24 cellular contexts compared by ENCODE assay signal in genomic region chr6:148532698-148533097, GRCh38.
A peak's percentile ranks its signal among the peaks of the same experiment; 100 is the strongest.
DNase-seq lines count a peak whose midpoint lies in the region; ATAC-seq and TF ChIP-seq lines count a peak whose summit lies in the region.
"Had no signal": no experiment of that assay in that cellular context is flagged by ENCODE, and none has a peak within 500 bp of the region (broad histone marks: within the 10 kb centered on the region; RNA-seq: fewer than 3 reads in every experiment).

No MANE protein-coding gene starts in this region.

- dilution Hi-C loops in IMR-90 (cut with HindIII; ENCODE audit: low sequenced_read_pairs, unreplicated experiment): no loop called here

- TF ChIP-seq CTCF in IMR-90 (conservative IDR thresholded peaks at IDR 0.05; ENCODE audit: low read depth, low read length) (no peak), endothelial cell (IDR thresholded peaks at IDR 0.05; ENCODE audit: unreplicated experiment) (no peak), osteocyte (IDR thresholded peaks at IDR 0.05) (no peak), lower leg skin (IDR thresholded peaks at IDR 0.05) (no peak)

- DNase-seq in IMR-90 (no peak), endothelial cell (ENCODE audit: low spot score) (no peak), osteocyte (ENCODE audit: extremely low spot score, unreplicated experiment) (no peak), lower leg skin (ENCODE audit: low spot score in 2 of 2) (no peak), cerebellum (ENCODE audit: low spot score) (no peak)
- no peak for DNase-seq in activated naive CD4-positive, alpha-beta T cell treated with anti-CD3 and anti-CD28 coated beads, Interleukin-2, amount 10 ng/mL, durations not matched to agents 7 days and 5 days
- DNase-seq: Caco-2; CD8-positive, alpha-beta T cell; DMS79; EL; GDM1; H9; KBM-7; MV-4-11; NCI-H1105 treated with DMSO at 0.1 percent for 48 hours; NCI-H146; NCI-H1930; NCI-H2107; NCI-H524 treated with DMSO at 0.1 percent for 48 hours; NCI-H774; SK-N-SH had no signal

- no peaks in the 10 kb centered on the region for H3K9me3 ChIP-seq in IMR-90 (ENCODE audit: control insufficient read depth, insufficient read depth, low read length)
- H3K9me3 ChIP-seq: Caco-2, SK-N-SH had no signal

- no peaks in the 10 kb centered on the region for H3K27me3 ChIP-seq in IMR-90 (ENCODE audit: control insufficient read depth, insufficient read depth, low read length)

- H2AK5ac ChIP-seq in IMR-90 (ENCODE audit: low read depth, low read length): peak overlapping the region; percentile 93

- no peak overlapping the region for H3K56ac ChIP-seq in IMR-90 (ENCODE audit: extremely low read depth, insufficient read depth, low read length)

- peak overlapping the region; percentile 100; the same call in 1 of the 2 replicates for H3K27ac ChIP-seq in IMR-90 (ENCODE audit: insufficient read depth, low read length)
- H3K27ac ChIP-seq: C4-2B had no signal

- in situ Hi-C loops in IMR-90 (cut with MboI; ENCODE audit: low sequenced_read_pairs): no loop called here

- H2BK20ac ChIP-seq in IMR-90 (ENCODE audit: low read depth, low read length): peak overlapping the region; percentile 94; the same call in 1 of the 2 replicates

- H3K36me3 Mint-ChIP-seq in endothelial cell (ENCODE audit: low read depth, unreplicated experiment): peaks cover 77% of the 10 kb centered on the region
- H3K36me3 Mint-ChIP-seq in osteocyte (ENCODE audit: unreplicated experiment): peaks cover 52% of the 10 kb centered on the region
- H3K36me3 Mint-ChIP-seq in activated naive CD4-positive, alpha-beta T cell treated with anti-CD3 and anti-CD28 coated beads, Interleukin-2, amount 10 ng/mL, durations not matched to agents 7 days and 5 days: no peaks in the 10 kb centered on the region
- H3K36me3 Mint-ChIP-seq: CD8-positive, alpha-beta T cell had no signal

- peak overlapping the region; percentile 30 for H3K4me3 Mint-ChIP-seq in endothelial cell (ENCODE audit: unreplicated experiment)
- H3K4me3 Mint-ChIP-seq in osteocyte (ENCODE audit: unreplicated experiment): no peak overlapping the region
- H3K4me3 Mint-ChIP-seq in activated naive CD4-positive, alpha-beta T cell treated with anti-CD3 and anti-CD28 coated beads, Interleukin-2, amount 10 ng/mL, durations not matched to agents 7 days and 5 days: no peak overlapping the region
- H3K4me3 Mint-ChIP-seq: B cell; CD8-positive, alpha-beta T cell; H9 had no signal

- peaks cover 39% of the 10 kb centered on the region for H3K9me1 ChIP-seq in IMR-90 (ENCODE audit: insufficient read depth, low read length)

- no peak overlapping the region for H3K4me3 ChIP-seq in IMR-90 (ENCODE audit: insufficient read depth, low read depth, low read length)
- no peak overlapping the region for H3K4me3 ChIP-seq in lower leg skin (ENCODE audit: low read depth, poor library complexity, severe bottlenecking)

- no peak overlapping the region for H3K9ac ChIP-seq in IMR-90 (ENCODE audit: low read depth, low read length)

- H3K23ac ChIP-seq in IMR-90 (ENCODE audit: low read depth, low read length): peak overlapping the region; percentile 82; the same call in 1 of the 2 replicates

- H4K20me1 ChIP-seq in IMR-90 (ENCODE audit: insufficient read depth, low read length): no peaks in the 10 kb centered on the region

- H3K27me3 Mint-ChIP-seq in endothelial cell (ENCODE audit: unreplicated experiment) (peaks cover 8% of the 10 kb centered on the region), osteocyte (ENCODE audit: unreplicated experiment) (no peaks in the 10 kb centered on the region)
- H3K27me3 Mint-ChIP-seq in activated naive CD4-positive, alpha-beta T cell treated with anti-CD3 and anti-CD28 coated beads, Interleukin-2, amount 10 ng/mL, durations not matched to agents 7 days and 5 days: peaks cover 4% of the 10 kb centered on the region
- H3K27me3 Mint-ChIP-seq: B cell had no signal

- no peak overlapping the region for H2AK9ac ChIP-seq in IMR-90 (replicated peaks; ENCODE audit: low read depth, low read length, poor library complexity)

- peaks cover 16% of the 10 kb centered on the region for H3K4me1 Mint-ChIP-seq in endothelial cell (ENCODE audit: unreplicated experiment)
- peaks cover 22% of the 10 kb centered on the region for H3K4me1 Mint-ChIP-seq in osteocyte (ENCODE audit: unreplicated experiment)
- no peaks in the 10 kb centered on the region for H3K4me1 Mint-ChIP-seq in activated naive CD4-positive, alpha-beta T cell treated with anti-CD3 and anti-CD28 coated beads, Interleukin-2, amount 10 ng/mL, durations not matched to agents 7 days and 5 days

- peak overlapping the region; percentile 99 for H4K5ac ChIP-seq in IMR-90 (ENCODE audit: low read depth, low read length)

- peak overlapping the region; percentile 90 to 95; a peak in 2 of 4 replicates for H4K8ac ChIP-seq in IMR-90 (ENCODE audit: low read depth in 2 of 2, low read length in 2 of 2)

- H3K79me1 ChIP-seq in IMR-90 (ENCODE audit: low read depth in 1 of 2, low read length in 2 of 2): peaks cover 36 to 60% of the 10 kb centered on the region in 2 experiments

- no peak overlapping the region for H3K27ac Mint-ChIP-seq in endothelial cell (ENCODE audit: unreplicated experiment)
- H3K27ac Mint-ChIP-seq in osteocyte (ENCODE audit: unreplicated experiment): peak overlapping the region; percentile 99
- no peak overlapping the region for H3K27ac Mint-ChIP-seq in activated naive CD4-positive, alpha-beta T cell treated with anti-CD3 and anti-CD28 coated beads, Interleukin-2, amount 10 ng/mL, durations not matched to agents 7 days and 5 days
- H3K27ac Mint-ChIP-seq: B cell; CD8-positive, alpha-beta T cell had no signal

- 98% methylated on average over 7 of the region's 13 CpGs; no CpG with 5 or more reads in 1 of the 2 experiments for WGBS in IMR-90 (ENCODE audit: extremely low coverage in 2 of 2, insufficient read length in 1 of 2), 2 experiments
- 95 to 96% methylated on average over 13 of the region's 13 CpGs for WGBS in lower leg skin, 2 donors

- H3K4me2 ChIP-seq in IMR-90 (ENCODE audit: low read depth, low read length): no peak overlapping the region
- H3K4me2 ChIP-seq: SK-N-SH had no signal

- H2BK120ac ChIP-seq in IMR-90 (ENCODE audit: low read depth, low read length): peak overlapping the region; percentile 97

- H3K14ac ChIP-seq in IMR-90 (replicated peaks; ENCODE audit: low read depth, low read length): peak overlapping the region; percentile 90

- peak overlapping the region; percentile 92 for H3K4ac ChIP-seq in IMR-90 (ENCODE audit: low read depth, low read length)

- TF ChIP-seq RAD21 in IMR-90 (IDR thresholded peaks at IDR 0.05; ENCODE audit: low read length): no peak

- no TSS peak for BruUV-seq in IMR-90 (replicated peaks; lab: Mats Ljungman, UMichigan)

- H2BK5ac ChIP-seq in IMR-90 (ENCODE audit: low read depth, low read length, poor library complexity, severe bottlenecking): peak overlapping the region; percentile 38

- peak overlapping the region; percentile 100 for H3K18ac ChIP-seq in IMR-90 (ENCODE audit: low read depth, low read length)

- no peak for TF ChIP-seq POLR2A in IMR-90 (IDR thresholded peaks at IDR 0.05; ENCODE audit: low read depth, low read length)
- no peak for TF ChIP-seq POLR2A in lower leg skin (IDR thresholded peaks at IDR 0.05)

- H3K4me1 ChIP-seq in IMR-90 (ENCODE audit: control insufficient read depth, insufficient read depth, low read length): peaks cover 30% of the 10 kb centered on the region
- H3K4me1 ChIP-seq: Caco-2 had no signal

- ATAC-seq in IMR-90 (ENCODE audit: low read depth) (no peak), GM18867 (IDR thresholded peaks at IDR 0.05; ENCODE audit: unreplicated experiment) (no peak)
- ATAC-seq: CD8-positive, alpha-beta T cell had no signal

- no peak overlapping the region for H2AFZ ChIP-seq in IMR-90 (replicated peaks; ENCODE audit: low read length, poor library complexity)

- peak overlapping the region; percentile 92 for H4K91ac ChIP-seq in IMR-90 (ENCODE audit: insufficient read depth, low read depth, low read length)

- H3K36me3 ChIP-seq in IMR-90 (ENCODE audit: control insufficient read depth, insufficient read depth, low read length): peaks cover 53% of the 10 kb centered on the region

- CTCF ChIA-PET in IMR-90 (lab: Yijun Ruan, JAX): no interaction called here
- CTCF ChIA-PET in activated naive CD4-positive, alpha-beta T cell treated with anti-CD3 and anti-CD28 coated beads, Interleukin-2, amount 10 ng/mL, durations not matched to agents 7 days and 5 days (lab: Charles Lee): no interaction called here

- POLR2A ChIA-PET in IMR-90 (lab: Charles Lee; ENCODE audit: unreplicated experiment): no interaction called here

- H3K9me3 Mint-ChIP-seq in endothelial cell (ENCODE audit: unreplicated experiment) (no peaks in the 10 kb centered on the region), osteocyte (ENCODE audit: unreplicated experiment) (no peaks in the 10 kb centered on the region)
- H3K9me3 Mint-ChIP-seq in activated naive CD4-positive, alpha-beta T cell treated with anti-CD3 and anti-CD28 coated beads, Interleukin-2, amount 10 ng/mL, durations not matched to agents 7 days and 5 days: no peaks in the 10 kb centered on the region
- H3K9me3 Mint-ChIP-seq: CD8-positive, alpha-beta T cell had no signal

- intact Hi-C loops in IMR-90 (cut with micrococcal nuclease) (no loop called here), lower leg skin (cut with DNase I; ENCODE audit: low total_unique reads) (no loop called here)

- H2BK15ac ChIP-seq in IMR-90 (ENCODE audit: low read depth, low read length): peak overlapping the region; percentile 98; the same call in 2 of the 3 replicates

TF ChIP-seq in IMR-90, 13 proteins besides CTCF, POLR2A, EP300 and RAD21:
- TF ChIP-seq MAFK (IDR thresholded peaks at IDR 0.05; ENCODE audit: low read depth, low read length) (no peak), USF2 (IDR thresholded peaks at IDR 0.05; ENCODE audit: low read depth, low read length) (no peak), ELK1 (IDR thresholded peaks at IDR 0.05; ENCODE audit: borderline replicate concordance, low read depth, low read length) (no peak), FOS (IDR thresholded peaks at IDR 0.05; ENCODE audit: low read depth, low read length) (no peak), NFE2L2 (IDR thresholded peaks at IDR 0.05; ENCODE audit: low read depth, low read length) (no peak)
